In genomic region chr6:31246051-31246495, GRCh38 we compare ENCODE assay signal across 9 cellular contexts. TPM values are rescaled to one million over a fixed set of nuclear protein-coding genes. Genes with fewer than 3 reads are reported as not detected.
DNase-seq lines count a peak whose midpoint lies in the region; ATAC-seq, FAIRE-seq and TF ChIP-seq lines count a peak whose summit lies in the region.
"Had no signal": no experiment of that assay in that cellular context is flagged by ENCODE, and none has a peak within 500 bp of the region (broad histone marks: within the 10 kb centered on the region; RNA-seq: fewer than 3 reads in every experiment).

No MANE protein-coding gene starts in this region.

- TF ChIP-seq EP300 in H1 (IDR thresholded peaks at IDR 0.05; ENCODE audit: borderline replicate concordance in 1 of 2, low read depth in 2 of 2, low read length in 2 of 2) = no peak

- no peak overlapping the region for H2BK20ac ChIP-seq in H1 (ENCODE audit: low read length)

- no peak overlapping the region for H3K9ac ChIP-seq in H1 (replicated peaks in 1 of 4; ENCODE audit: extremely low read depth in 1 of 4, low read depth in 3 of 4, low read length in 3 of 4)

- intact Hi-C loops in mucosa of descending colon (cut with DNase I, micrococcal nuclease) = no loop called here
- intact Hi-C loops in naive thymus-derived CD4-positive, alpha-beta T cell (cut with micrococcal nuclease) = no loop called here

- H2BK120ac ChIP-seq in H1 (replicated peaks; ENCODE audit: low read depth, low read length) = no peak overlapping the region

- peaks cover 6 to 31% (median 22%) of the 10 kb centered on the region in 11 donors for H3K9me3 Mint-ChIP-seq in naive thymus-derived CD4-positive, alpha-beta T cell

- no peak overlapping the region for H3K4me3 ChIP-seq in H1 (ENCODE audit: extremely low read depth in 1 of 4, insufficient read depth in 2 of 4, low read depth in 3 of 4, low read length in 4 of 4)
- no peak overlapping the region for H3K4me3 ChIP-seq in mucosa of descending colon
- H3K4me3 ChIP-seq in naive thymus-derived CD4-positive, alpha-beta T cell (ENCODE audit: low read length) = no peak overlapping the region

- peak; percentile 80 for DNase-seq in Caki2 (ENCODE audit: low read depth)
- peak; percentile 63 for DNase-seq in NCI-H226
- no peak for DNase-seq in H1 (ENCODE audit: low read depth in 1 of 2, low spot score in 2 of 2)
- no peak for DNase-seq in mucosa of descending colon
- no peak for DNase-seq in KBM-7
- DNase-seq in naive thymus-derived CD4-positive, alpha-beta T cell = no peak
- DNase-seq in NCI-H82 treated with DMSO at 0.1 percent for 48 hours (lab: John Stamatoyannopoulos, UW; ENCODE audit: unreplicated experiment) = no peak
- no peak for DNase-seq in SHP77 treated with DMSO at 0.1 percent for 48 hours (lab: John Stamatoyannopoulos, UW)

- peaks cover 5 to 45% (median 13%) of the 10 kb centered on the region in 5 donors for H3K27me3 Mint-ChIP-seq in naive thymus-derived CD4-positive, alpha-beta T cell

- H3K4me3 Mint-ChIP-seq in naive thymus-derived CD4-positive, alpha-beta T cell = no peak overlapping the region

- peaks cover 0 to 14% (median 5%) of the 10 kb centered on the region in 7 donors for H3K4me1 Mint-ChIP-seq in naive thymus-derived CD4-positive, alpha-beta T cell

- H3K36me3 ChIP-seq in H1 (ENCODE audit: control insufficient read depth in 2 of 4, insufficient read depth in 4 of 4, low read length in 3 of 4) (no peaks in the 10 kb centered on the region), mucosa of descending colon (ENCODE audit: low read depth) (no peaks in the 10 kb centered on the region)
- H3K36me3 ChIP-seq in naive thymus-derived CD4-positive, alpha-beta T cell (ENCODE audit: control insufficient read depth in 2 of 3, insufficient read depth in 3 of 3, low read length in 3 of 3) = no peaks in the 10 kb centered on the region

- H3K18ac ChIP-seq in H1 (ENCODE audit: extremely low read depth, low read length) = no peak overlapping the region

- H3K56ac ChIP-seq in H1 (replicated peaks; ENCODE audit: insufficient read length, low read depth, low read length) = no peak overlapping the region

- no peak overlapping the region for H3K23ac ChIP-seq in H1 (ENCODE audit: insufficient read length)

- H3K4me1 ChIP-seq in H1 (replicated peaks in 1 of 4; ENCODE audit: control insufficient read depth in 3 of 4, insufficient read depth in 4 of 4, low read length in 3 of 4) (peaks cover 0 to 8% (median 4%) of the 10 kb centered on the region in 4 experiments; a peak in 2 of 7 replicates), mucosa of descending colon (ENCODE audit: low read depth) (no peaks in the 10 kb centered on the region)
- H3K4me1 ChIP-seq in naive thymus-derived CD4-positive, alpha-beta T cell (ENCODE audit: control insufficient read depth in 2 of 2, insufficient read depth in 2 of 2, low read length in 2 of 2) = no peaks in the 10 kb centered on the region

- no peak overlapping the region for H4K8ac ChIP-seq in H1 (ENCODE audit: extremely low read depth, insufficient read depth, low read length)

- H3K9me3 ChIP-seq in H1 (ENCODE audit: insufficient read depth in 2 of 2, low read depth in 1 of 2, low read length in 1 of 2) (0 out of 4 replicates have a peak, but pooled peaks cover 0 to 2% of the 10 kb centered on the region in 2 experiments), mucosa of descending colon (peaks cover 7% of the 10 kb centered on the region)
- H3K9me3 ChIP-seq in naive thymus-derived CD4-positive, alpha-beta T cell (ENCODE audit: control insufficient read depth in 2 of 3, low read length in 3 of 3) = peaks cover 0 to 16% (median 0%) of the 10 kb centered on the region in 3 experiments

- no peaks in the 10 kb centered on the region for H4K20me1 ChIP-seq in H1 (replicated peaks in 1 of 2; ENCODE audit: control insufficient read depth in 1 of 2, insufficient read depth in 2 of 2, low read length in 2 of 2)

- in situ Hi-C loops in Caki2 (cut with HindIII; ENCODE audit: low pct_unique_long_range_greater_than_20kb, low sequenced_read_pairs) (no loop called here), KBM-7 (cut with MboI; ENCODE audit: low pct_unique_long_range_greater_than_20kb, low sequenced_read_pairs) (no loop called here)

- no peak overlapping the region for H3K27ac Mint-ChIP-seq in naive thymus-derived CD4-positive, alpha-beta T cell
- H3K27ac Mint-ChIP-seq: activated naive CD4-positive, alpha-beta T cell treated with anti-CD3 and anti-CD28 coated beads, Interleukin-2, amount 50 U/mL, for 72 hours had no signal

- no peaks in the 10 kb centered on the region for H3K23me2 ChIP-seq in H1 (ENCODE audit: low read depth, low read length)

- H2BK15ac ChIP-seq in H1 (ENCODE audit: low read length) = no peak overlapping the region

- H3K4me2 ChIP-seq in H1 (ENCODE audit: insufficient read depth in 1 of 2, low read depth in 2 of 2, low read length in 2 of 2) = peak overlapping the region in 1 of 2 experiments; percentile 15; a peak in 1 of 4 replicates

- WGBS in H1 (ENCODE audit: extremely low coverage in 1 of 2, insufficient coverage in 1 of 2, insufficient read length in 1 of 2, insufficient replicate concordance in 2 of 2, low coverage in 1 of 2, low lambda C conversion rate in 2 of 2, missing lambda C conversion rate in 1 of 2), 2 experiments = 68% methylated on average over 2 of the region's 2 CpGs; no CpG with 5 or more reads in 1 of the 2 experiments

- no peak overlapping the region for H4K5ac ChIP-seq in H1 (ENCODE audit: insufficient read length, low read depth, low read length)

- no peaks in the 10 kb centered on the region for H3K79me2 ChIP-seq in H1 (ENCODE audit: control insufficient read depth in 1 of 2, insufficient read depth in 2 of 2, low read length in 2 of 2)

- H2AK5ac ChIP-seq in H1 (ENCODE audit: low read depth, low read length) = no peak overlapping the region

- POLR2A ChIA-PET in H1 (lab: Charles Lee; ENCODE audit: partially characterized antibody) = interaction anchor here (0.5 to 1.8 kb wide), 4 partner anchors 35 to 594 kb away, joined by 3 read pairs; no protein-coding TSS in a partner anchor
- POLR2A ChIA-PET in naive thymus-derived CD4-positive, alpha-beta T cell (lab: Charles Lee) = interaction anchor here (1.4 to 1.6 kb wide), 2 partner anchors 11 to 14 kb away, joined by 7 read pairs; no protein-coding TSS in a partner anchor

- no peak for TF ChIP-seq POLR2A in H1 (IDR thresholded peaks at IDR 0.05; ENCODE audit: control extremely low read depth in 1 of 2, low read depth in 2 of 2, low read length in 2 of 2)

- H3K36me3 Mint-ChIP-seq in naive thymus-derived CD4-positive, alpha-beta T cell = peaks cover 0 to 22% (median 12%) of the 10 kb centered on the region in 5 donors

- 0 out of 2 replicates have a peak overlapping the region, but pooled peaks have one; percentile 10 for H2BK5ac ChIP-seq in H1 (ENCODE audit: low read depth, low read length)

- no peak overlapping the region for H3K4ac ChIP-seq in H1 (replicated peaks; ENCODE audit: insufficient read length, low read depth, low read length)

- TF ChIP-seq CTCF in H1 (IDR thresholded peaks at IDR 0.05; ENCODE audit: control extremely low read depth in 1 of 3, insufficient read depth in 1 of 3, low read depth in 1 of 3, low read length in 3 of 3) (no peak), mucosa of descending colon (IDR thresholded peaks at IDR 0.05) (no peak)

- H4K91ac ChIP-seq in H1 (replicated peaks; ENCODE audit: insufficient read length, low read length) = no peak overlapping the region

- no peaks in the 10 kb centered on the region for H3K27me3 ChIP-seq in H1 (replicated peaks in 1 of 4; ENCODE audit: control insufficient read depth in 3 of 4, extremely low read depth in 1 of 4, insufficient read depth in 3 of 4, low read length in 3 of 4)
- no peaks in the 10 kb centered on the region for H3K27me3 ChIP-seq in naive thymus-derived CD4-positive, alpha-beta T cell (ENCODE audit: control insufficient read depth in 2 of 2, insufficient read depth in 2 of 2, low read length in 2 of 2)

- H3K27ac ChIP-seq in H1 (ENCODE audit: low read depth, low read length) = no peak overlapping the region
- no peak overlapping the region for H3K27ac ChIP-seq in naive thymus-derived CD4-positive, alpha-beta T cell (ENCODE audit: low read depth, low read length)

- TF ChIP-seq RAD21 in H1 (IDR thresholded peaks at IDR 0.05 in 1 of 2, conservative IDR thresholded peaks at IDR 0.05 in 1 of 2; ENCODE audit: low read depth in 2 of 2, low read length in 2 of 2) = no peak

- ATAC-seq in mucosa of descending colon = peak; percentile 100
- no peak for ATAC-seq in naive thymus-derived CD4-positive, alpha-beta T cell
- ATAC-seq: activated naive CD4-positive, alpha-beta T cell treated with anti-CD3 and anti-CD28 coated beads, Interleukin-2, amount 50 U/mL, for 72 hours had no signal

- FAIRE-seq in H1 (lab: Jason Lieb, UNC) = peak; percentile 77

- peak overlapping the region; percentile 31; the same call in 1 of the 2 replicates for H2AFZ ChIP-seq in H1 (ENCODE audit: low read length)

- CTCF ChIA-PET in H1 (lab: Charles Lee; ENCODE audit: partially characterized antibody) = interaction anchor here (0.9 to 2.1 kb wide), 5 partner anchors 16 to 52 kb away, joined by 3 to 7 read pairs (median 5); no protein-coding TSS in a partner anchor
- CTCF ChIA-PET in naive thymus-derived CD4-positive, alpha-beta T cell (lab: Charles Lee) = no interaction called here

- H3K14ac ChIP-seq in H1 (ENCODE audit: insufficient read length) = no peak overlapping the region

- 0 out of 2 replicates have a peak overlapping the region, but pooled peaks have one; percentile 30 for H2BK12ac ChIP-seq in H1 (ENCODE audit: low read depth, low read length)

- no peaks in the 10 kb centered on the region for H3K79me1 ChIP-seq in H1 (ENCODE audit: low read depth, low read length)

TF ChIP-seq in H1, 55 proteins besides CTCF, POLR2A, EP300 and RAD21 (continues in another document):
- TF ChIP-seq ATF3 (IDR thresholded peaks at IDR 0.05; ENCODE audit: insufficient read depth, low read depth, low read length) = no peak

RNA-seq across cellular contexts. Expression of gene HLA-C, which starts 25.8 kb away (rescaled TPM):
- 934 and 946 TPM in 2 replicates for total RNA-seq in Caki2 (2014; rRNA removed; shearing (Covaris generic); ENCODE audit: low replicate concordance)
- total RNA-seq in H1 (2021; fragmentation: NEBNext Ultra II Directional; extraction: Animal tissue kit (Norgen Biotek cat#: 25700)) = 245 and 251 TPM in 2 replicates
- 360 and 430 TPM in 2 replicates for polyA plus RNA-seq in H1 (2011; rRNA removed)
- polyA plus RNA-seq in H1 (2011; cell fraction: cytosol; rRNA removed) = 419 TPM
- polyA plus RNA-seq in H1 (2011; cell fraction: nucleus; rRNA removed) = 599 TPM
- 318 to 360 TPM (median 338 TPM) in 4 replicates for polyA plus RNA-seq in H1 (2012, experiment 1 of 2)
- polyA plus RNA-seq in H1 (2012, experiment 2 of 2) = 375 TPM
- polyA plus RNA-seq in H1 (2013, experiment 1 of 2) = 444 TPM
- 469 TPM for polyA plus RNA-seq in H1 (2013, experiment 2 of 2)
- 116 and 123 TPM in 2 replicates for polyA minus RNA-seq in H1 (2011; rRNA and poly(A)+ RNA removed)
- 163 TPM for polyA minus RNA-seq in H1 (2011; cell fraction: cytosol; rRNA and poly(A)+ RNA removed)
- polyA minus RNA-seq in H1 (2011; cell fraction: nucleus; rRNA and poly(A)+ RNA removed) = 122 TPM
- 1,000 to 10,000 TPM in 2 of 3 donors, 100 to 1,000 TPM in 1; 965 to 2,616 (median 1,478) TPM for total RNA-seq in mucosa of descending colon
- 1,000 to 10,000 TPM; 1,349 to 2,513 (median 1,489) TPM for total RNA-seq in naive thymus-derived CD4-positive, alpha-beta T cell
- polyA plus RNA-seq in naive thymus-derived CD4-positive, alpha-beta T cell = 1,000 to 10,000 TPM; 2,614 to 2,874 TPM

Comparison
In these comparisons a context has a peak if more than half of its experiments do, and no peak if none do; other contexts are left out.
1. DNase-seq: peak in Caki2 (single experiment) and NCI-H226 (single experiment); none in H1 (0 of 2), mucosa of descending colon (0 of 3), KBM-7 (single experiment), naive thymus-derived CD4-positive, alpha-beta T cell (0 of 9), NCI-H82 treated with DMSO at 0.1 percent for 48 hours (single experiment) and SHP77 treated with DMSO at 0.1 percent for 48 hours (single experiment).